11 cellular contexts compared by ENCODE assay signal in the genomic region with DNA sequence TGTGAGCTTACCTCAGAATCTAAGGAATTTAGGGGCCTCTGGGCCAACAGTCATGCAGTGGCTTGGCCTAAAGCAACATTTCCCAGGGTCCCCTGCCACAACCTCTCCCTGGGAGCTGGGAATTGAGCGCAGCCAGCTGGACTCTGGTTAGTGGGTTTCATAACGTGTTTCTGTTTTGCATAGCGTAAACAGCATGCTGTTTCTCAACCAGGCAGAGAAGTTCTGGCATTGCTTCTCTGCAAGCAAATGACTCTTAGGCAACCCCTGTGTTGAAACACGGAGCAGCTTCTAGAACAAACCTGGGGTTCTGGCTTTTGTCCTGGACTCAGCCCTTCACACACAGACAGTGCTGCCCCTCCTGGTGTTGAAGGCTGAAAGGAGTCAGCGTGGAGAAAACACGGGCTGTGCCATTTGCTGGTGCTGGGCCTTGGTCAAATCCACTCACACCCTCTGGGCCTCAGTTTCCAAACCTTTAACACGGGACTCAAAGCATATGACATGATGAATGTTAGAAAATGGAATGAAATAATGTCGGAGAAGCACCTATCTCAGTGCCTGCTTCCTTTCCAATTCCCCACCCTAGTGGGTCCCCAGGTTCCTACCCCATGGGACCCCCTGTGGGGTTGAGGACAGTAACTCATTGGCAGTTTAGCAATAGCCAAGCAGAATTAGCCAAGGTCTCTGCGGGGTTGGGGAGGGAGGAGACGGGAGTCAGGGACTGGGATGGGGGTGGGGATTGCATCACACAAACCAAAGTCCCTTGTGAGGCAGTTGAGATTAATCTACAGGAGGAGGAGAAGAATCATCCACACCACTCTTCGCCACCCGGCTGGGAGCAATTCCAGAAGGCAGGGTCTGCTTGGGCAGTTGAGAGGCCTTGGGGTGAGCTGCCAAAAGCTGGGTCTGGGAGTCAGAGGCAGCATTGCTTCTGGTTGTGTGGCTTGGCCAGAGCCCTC. TPM values are rescaled to one million over a fixed set of nuclear protein-coding genes. Genes with fewer than 3 reads are reported as not detected.
DNase-seq lines count a peak whose midpoint lies in the region; TF ChIP-seq lines count a peak whose summit lies in the region.
"Had no signal": no experiment of that assay in that cellular context is flagged by ENCODE, and none has a peak within 500 bp of the region (broad histone marks: within the 10 kb centered on the region; RNA-seq: fewer than 3 reads in every experiment).

No MANE protein-coding gene starts in this region.

- 39 to 52% (median 49%) methylated on average over 11 to 12 of the region's 12 CpGs for WGBS in adrenal gland, 4 donors

- no peaks in the 10 kb centered on the region for H3K36me3 ChIP-seq in adrenal gland (replicated peaks in 1 of 2)
- H3K36me3 ChIP-seq in cardiac muscle cell, result no peaks in the 10 kb centered on the region
- no peaks in the 10 kb centered on the region for H3K36me3 ChIP-seq in CD8-positive, alpha-beta memory T cell (ENCODE audit: insufficient read depth, low read length)

- H3K9me3 ChIP-seq in adrenal gland (replicated peaks in 1 of 3), result no peaks in the 10 kb centered on the region
- no peaks in the 10 kb centered on the region for H3K9me3 ChIP-seq in cardiac muscle cell (ENCODE audit: low read depth)
- H3K9me3 ChIP-seq in CD8-positive, alpha-beta memory T cell (ENCODE audit: low read length), result no peaks in the 10 kb centered on the region

- peaks cover 8% of the 10 kb centered on the region for H3K27me3 Mint-ChIP-seq in osteocyte (ENCODE audit: unreplicated experiment)
- H3K27me3 Mint-ChIP-seq in CD8-positive, alpha-beta memory T cell, result peaks cover 7 to 8% of the 10 kb centered on the region in 2 donors

- TF ChIP-seq POLR2A in adrenal gland (IDR thresholded peaks at IDR 0.05), result no peak

- CTCF ChIA-PET in CD8-positive, alpha-beta memory T cell (lab: Charles Lee), result no interaction called here

- H3K4me3 ChIP-seq in adrenal gland (no peak overlapping the region), cardiac muscle cell (no peak overlapping the region)
- no peak overlapping the region for H3K4me3 ChIP-seq in CD8-positive, alpha-beta memory T cell (ENCODE audit: low read length)

- peak overlapping the region; percentile 50 for H3K27ac Mint-ChIP-seq in osteocyte (ENCODE audit: unreplicated experiment)
- no peak overlapping the region for H3K27ac Mint-ChIP-seq in CD8-positive, alpha-beta memory T cell
- H3K27ac Mint-ChIP-seq: CD4-positive, CD25-positive, alpha-beta regulatory T cell had no signal

- H3K4me1 ChIP-seq in adrenal gland (replicated peaks in 1 of 2), result peaks cover 8 to 14% of the 10 kb centered on the region in 2 donors
- H3K4me1 ChIP-seq in cardiac muscle cell (ENCODE audit: low read depth), result no peaks in the 10 kb centered on the region
- H3K4me1 ChIP-seq in CD8-positive, alpha-beta memory T cell (ENCODE audit: insufficient read depth, low read length), result no peaks in the 10 kb centered on the region

- peak; percentile 91 for DNase-seq in AG20443 (ENCODE audit: low spot score)
- DNase-seq in adrenal gland, result peak; percentile 51 to 88 (median 77)
- peak; percentile 20 to 100 for DNase-seq in cardiac muscle cell (ENCODE audit: low read depth in 1 of 2, low spot score in 1 of 2)
- DNase-seq in osteocyte (ENCODE audit: extremely low spot score, unreplicated experiment), result peak; percentile 73
- no peak for DNase-seq in CD8-positive, alpha-beta memory T cell
- DNase-seq in ecto neural progenitor cell (ENCODE audit: low spot score), result no peak
- DNase-seq in GM19240 (ENCODE audit: insufficient read length, low spot score), result no peak
- DNase-seq in activated naive CD4-positive, alpha-beta T cell (lab: John Stamatoyannopoulos, UW), result no peak
- DNase-seq: CD4-positive, CD25-positive, alpha-beta regulatory T cell; Karpas-422 had no signal

- POLR2A ChIA-PET in CD8-positive, alpha-beta memory T cell (lab: Charles Lee), result no interaction called here

- no peaks in the 10 kb centered on the region for H3K9me3 Mint-ChIP-seq in osteocyte (ENCODE audit: unreplicated experiment)
- H3K9me3 Mint-ChIP-seq in CD8-positive, alpha-beta memory T cell, result peaks cover 0 to 10% (median 8%) of the 10 kb centered on the region in 5 donors

- intact Hi-C loops in adrenal gland (cut with DNase I), result no loop called here

- peak overlapping the region; percentile 15 to 93 (median 47) for H3K27ac ChIP-seq in adrenal gland
- no peak overlapping the region for H3K27ac ChIP-seq in cardiac muscle cell
- H3K27ac ChIP-seq in CD8-positive, alpha-beta memory T cell (ENCODE audit: low read depth, low read length), result no peak overlapping the region
- H3K27ac ChIP-seq: VCaP had no signal

- H3K4me3 Mint-ChIP-seq in osteocyte (ENCODE audit: unreplicated experiment), result no peak overlapping the region
- H3K4me3 Mint-ChIP-seq in CD8-positive, alpha-beta memory T cell, result no peak overlapping the region
- H3K4me3 Mint-ChIP-seq: CD4-positive, CD25-positive, alpha-beta regulatory T cell had no signal

- peaks cover 11% of the 10 kb centered on the region for H3K4me1 Mint-ChIP-seq in osteocyte (ENCODE audit: unreplicated experiment)
- H3K4me1 Mint-ChIP-seq in CD8-positive, alpha-beta memory T cell, result no peaks in the 10 kb centered on the region
- H3K4me1 Mint-ChIP-seq: CD4-positive, CD25-positive, alpha-beta regulatory T cell had no signal

- TF ChIP-seq CTCF in adrenal gland (IDR thresholded peaks at IDR 0.05), result peak in 3 of 6 experiments; percentile 20 to 32 (median 28)
- TF ChIP-seq CTCF in cardiac muscle cell (IDR thresholded peaks at IDR 0.05; ENCODE audit: low read depth, low read length), result peak; percentile 41
- TF ChIP-seq CTCF in osteocyte (IDR thresholded peaks at IDR 0.05), result no peak

- H3K36me3 Mint-ChIP-seq in osteocyte (ENCODE audit: unreplicated experiment), result no peaks in the 10 kb centered on the region
- peaks cover 0 to 12% (median 0%) of the 10 kb centered on the region in 3 donors for H3K36me3 Mint-ChIP-seq in CD8-positive, alpha-beta memory T cell
- H3K36me3 Mint-ChIP-seq: CD4-positive, CD25-positive, alpha-beta regulatory T cell had no signal

- no peaks in the 10 kb centered on the region for H3K27me3 ChIP-seq in adrenal gland
- no peaks in the 10 kb centered on the region for H3K27me3 ChIP-seq in cardiac muscle cell
- no peaks in the 10 kb centered on the region for H3K27me3 ChIP-seq in CD8-positive, alpha-beta memory T cell (ENCODE audit: insufficient read depth, low read length, poor library complexity, severe bottlenecking)

RNA-seq across cellular contexts. Expression of a gene that starts 30.2 kb away (rescaled TPM):
- total RNA-seq in adrenal gland (10 to 100 TPM in 7 of 8 donors, 1 to 10 TPM in 1; 4.5 to 26.0 (median 13.8) TPM), cardiac muscle cell (not detected in 2 replicates), osteocyte (not detected in 2 replicates)
- polyA plus RNA-seq in adrenal gland (10 to 100 TPM in 2 of 3 donors, 1 to 10 TPM in 1; 6.7 to 17.9 (median 10.8) TPM), cardiac muscle cell (not detected in 2 replicates)
- 1 to 10 TPM in 1 of 2 experiments, under 1 TPM in 1; 0.85 to 1.4 TPM for total RNA-seq in CD8-positive, alpha-beta memory T cell
- not detected for polyA plus RNA-seq in CD8-positive, alpha-beta memory T cell

Comparison
In these comparisons a context has a peak if more than half of its experiments do, and no peak if none do; other contexts are left out.
1. DNase-seq: peak in AG20443 (single experiment), adrenal gland (7 of 7), cardiac muscle cell (2 of 2) and osteocyte (single experiment); none in CD8-positive, alpha-beta memory T cell (0 of 5), ecto neural progenitor cell (single experiment), GM19240 (single experiment) and activated naive CD4-positive, alpha-beta T cell (0 of 4).
2. H3K27ac ChIP-seq: peak in adrenal gland (5 of 5); none in cardiac muscle cell (single experiment) and CD8-positive, alpha-beta memory T cell (single experiment).